Comparison of ENCODE assay signal across 14 cellular contexts in genomic region chr7:139699640-139700504, GRCh38.
A peak's percentile ranks its signal among the peaks of the same experiment; 100 is the strongest.
DNase-seq lines count a peak whose midpoint lies in the region; ATAC-seq, FAIRE-seq and TF ChIP-seq lines count a peak whose summit lies in the region.
"Had no signal": no experiment of that assay in that cellular context is flagged by ENCODE, and none has a peak within 500 bp of the region (broad histone marks: within the 10 kb centered on the region; RNA-seq: fewer than 3 reads in every experiment).

No MANE protein-coding gene starts in this region.

- CTCF ChIA-PET in mammary epithelial cell (lab: Charles Lee; ENCODE audit: low non-redundant PET): no interaction called here

- no peak for TF ChIP-seq POLR2A in H54 (IDR thresholded peaks at IDR 0.05; ENCODE audit: low read depth, low read length)

- in situ Hi-C loops in brain microvascular endothelial cell (cut with HindIII; ENCODE audit: low pct_ligation_motif_present, low sequenced_read_pairs): no loop called here
- in situ Hi-C loops in mammary epithelial cell (cut with MboI; ENCODE audit: low sequenced_read_pairs in 2 of 2): no loop called here

- no peak for ATAC-seq in stimulated activated memory B cell treated with anti-CD40 and anti-IgM and Interleukin-4, amounts not matched to agents 10 μg/mL and 1 μg/mL and 100 μg/mL, for 72 hours
- ATAC-seq: left lobe of liver had no signal

- peak; percentile 20 to 27 for DNase-seq in activated CD4-positive, alpha-beta T cell treated with anti-CD3 and anti-CD28 coated beads, Interleukin-2, amount 50 U/mL, for 48 hours
- DNase-seq in activated CD4-positive, alpha-beta T cell treated with anti-CD3 and anti-CD28 coated beads, Interleukin-2, amount 50 U/mL, for 4 hours: no peak
- DNase-seq in brain microvascular endothelial cell (no peak), mammary epithelial cell (no peak), NCI-H1436 (lab: John Stamatoyannopoulos, UW) (no peak), H54 (ENCODE audit: insufficient read length, low spot score) (no peak)
- DNase-seq: activated naive CD4-positive, alpha-beta T cell; GF-D8; NCI-H2029 had no signal

- peaks cover 51 to 67% (median 61%) of the 10 kb centered on the region in 3 donors for H3K4me1 Mint-ChIP-seq in IgD-negative memory B cell
- H3K4me1 Mint-ChIP-seq in stimulated activated memory B cell treated with anti-CD40 and anti-IgM and Interleukin-4, amounts not matched to agents 10 μg/mL and 1 μg/mL and 100 μg/mL, for 72 hours: peaks cover 91% of the 10 kb centered on the region

- TF ChIP-seq CTCF in brain microvascular endothelial cell (IDR thresholded peaks at IDR 0.05; ENCODE audit: low read depth, low read length, missing control alignments) (peak; percentile 42), mammary epithelial cell (conservative IDR thresholded peaks at IDR 0.05 in 1 of 2, IDR thresholded peaks at IDR 0.05 in 1 of 2; ENCODE audit: extremely low read depth in 1 of 2, insufficient read depth in 1 of 2, low read depth in 1 of 2, low read length in 2 of 2) (no peak)

- H3K36me3 ChIP-seq in brain microvascular endothelial cell (replicated peaks): peaks cover 6% of the 10 kb centered on the region
- peaks cover 5% of the 10 kb centered on the region for H3K36me3 ChIP-seq in mammary epithelial cell (ENCODE audit: insufficient read depth, low read length)

- intact Hi-C loops in mammary epithelial cell (cut with micrococcal nuclease): loop anchor here (5.0 kb wide), 1 partner anchor 53 kb away; no protein-coding TSS in a partner anchor

- H3K27me3 ChIP-seq in brain microvascular endothelial cell (replicated peaks): no peaks in the 10 kb centered on the region
- no peaks in the 10 kb centered on the region for H3K27me3 ChIP-seq in mammary epithelial cell (ENCODE audit: insufficient read depth, low read length)

- dilution Hi-C loops in mammary epithelial cell (cut with HindIII; ENCODE audit: low sequenced_read_pairs): no loop called here

- H3K9me3 ChIP-seq in mammary epithelial cell (replicated peaks; ENCODE audit: insufficient read depth, low read length): no peaks in the 10 kb centered on the region

- H3K9ac ChIP-seq in mammary epithelial cell (ENCODE audit: insufficient read depth, low read length): no peak overlapping the region
- H3K9ac ChIP-seq: KMS-11 had no signal

- peaks cover 10% of the 10 kb centered on the region for H3K36me3 Mint-ChIP-seq in IgD-negative memory B cell
- peaks cover 54% of the 10 kb centered on the region for H3K36me3 Mint-ChIP-seq in stimulated activated memory B cell treated with anti-CD40 and anti-IgM and Interleukin-4, amounts not matched to agents 10 μg/mL and 1 μg/mL and 100 μg/mL, for 72 hours

- peak overlapping the region; percentile 39 to 99 (median 81) for H3K27ac Mint-ChIP-seq in IgD-negative memory B cell
- peak overlapping the region; percentile 87 for H3K27ac Mint-ChIP-seq in stimulated activated memory B cell treated with anti-CD40 and anti-IgM and Interleukin-4, amounts not matched to agents 10 μg/mL and 1 μg/mL and 100 μg/mL, for 72 hours
- H3K27ac Mint-ChIP-seq: dendritic cell treated with granulocyte-macrophage colony-stimulating factor and Interleukin-4, amounts not matched to agents 40 ng/mL and 50 ng/mL, for 4 days had no signal

- no peak overlapping the region for H3K4me2 ChIP-seq in mammary epithelial cell (ENCODE audit: insufficient read depth, low read depth, low read length)
- H3K4me2 ChIP-seq: KMS-11 had no signal

- FAIRE-seq in H54 (lab: Jason Lieb, UNC): no peak

- no TSS peak for BruUV-seq in mammary epithelial cell (replicated peaks; lab: Mats Ljungman, UMichigan)

- no peaks in the 10 kb centered on the region for H4K20me1 ChIP-seq in mammary epithelial cell (ENCODE audit: insufficient read depth, low read length)

- WGBS in mammary epithelial cell (ENCODE audit: low coverage, missing lambda C conversion rate): 94% methylated on average over 8 of the region's 18 CpGs

- peak overlapping the region in 3 of 4 donors; percentile 49 to 80 (median 64) for H3K4me3 Mint-ChIP-seq in IgD-negative memory B cell
- H3K4me3 Mint-ChIP-seq in stimulated activated memory B cell treated with anti-CD40 and anti-IgM and Interleukin-4, amounts not matched to agents 10 μg/mL and 1 μg/mL and 100 μg/mL, for 72 hours: no peak overlapping the region
- H3K4me3 Mint-ChIP-seq: dendritic cell treated with granulocyte-macrophage colony-stimulating factor and Interleukin-4, amounts not matched to agents 40 ng/mL and 50 ng/mL, for 4 days had no signal

- H3K27me3 Mint-ChIP-seq in IgD-negative memory B cell: no peaks in the 10 kb centered on the region
- H3K27me3 Mint-ChIP-seq in stimulated activated memory B cell treated with anti-CD40 and anti-IgM and Interleukin-4, amounts not matched to agents 10 μg/mL and 1 μg/mL and 100 μg/mL, for 72 hours: no peaks in the 10 kb centered on the region
- H3K27me3 Mint-ChIP-seq: dendritic cell treated with granulocyte-macrophage colony-stimulating factor and Interleukin-4, amounts not matched to agents 40 ng/mL and 50 ng/mL, for 4 days had no signal

- H3K27ac ChIP-seq in brain microvascular endothelial cell (peak overlapping the region; percentile 25), mammary epithelial cell (ENCODE audit: insufficient read depth, low read depth, low read length) (no peak overlapping the region)
- H3K27ac ChIP-seq: KMS-11 had no signal

- H3K4me3 ChIP-seq in brain microvascular endothelial cell (ENCODE audit: low read depth, low read length): no peak overlapping the region
- H3K4me3 ChIP-seq in mammary epithelial cell (replicated peaks in 1 of 3; ENCODE audit: insufficient read depth in 1 of 3, low read depth in 2 of 3, low read length in 3 of 3): no peak overlapping the region

- H2AFZ ChIP-seq in mammary epithelial cell (ENCODE audit: low read depth, low read length): no peak overlapping the region

- no peaks in the 10 kb centered on the region for H3K4me1 ChIP-seq in mammary epithelial cell (ENCODE audit: insufficient read depth, low read length)

- H3K79me2 ChIP-seq in mammary epithelial cell (ENCODE audit: insufficient read depth, low read length): peaks cover 71% of the 10 kb centered on the region

- no peaks in the 10 kb centered on the region for H3K9me3 Mint-ChIP-seq in IgD-negative memory B cell
- H3K9me3 Mint-ChIP-seq in stimulated activated memory B cell treated with anti-CD40 and anti-IgM and Interleukin-4, amounts not matched to agents 10 μg/mL and 1 μg/mL and 100 μg/mL, for 72 hours: peaks cover 7% of the 10 kb centered on the region
- H3K9me3 Mint-ChIP-seq: dendritic cell treated with granulocyte-macrophage colony-stimulating factor and Interleukin-4, amounts not matched to agents 40 ng/mL and 50 ng/mL, for 4 days had no signal

Comparison
In these comparisons a context has a peak if more than half of its experiments do, and no peak if none do; other contexts are left out.
1. DNase-seq: peak in activated CD4-positive, alpha-beta T cell treated with anti-CD3 and anti-CD28 coated beads, Interleukin-2, amount 50 U/mL, for 48 hours (2 of 2); none in activated CD4-positive, alpha-beta T cell treated with anti-CD3 and anti-CD28 coated beads, Interleukin-2, amount 50 U/mL, for 4 hours (0 of 2), brain microvascular endothelial cell (single experiment), mammary epithelial cell (single experiment), NCI-H1436 (single experiment) and H54 (single experiment).